Comparison of ENCODE assay signal across 32 cellular contexts in genomic region chr1:93917302-93917701, GRCh38. TPM values are rescaled to one million over a fixed set of nuclear protein-coding genes. Genes with fewer than 3 reads are reported as not detected.
DNase-seq lines count a peak whose midpoint lies in the region; ATAC-seq, FAIRE-seq and TF ChIP-seq lines count a peak whose summit lies in the region.
"Had no signal": no experiment of that assay in that cellular context is flagged by ENCODE, and none has a peak within 500 bp of the region (broad histone marks: within the 10 kb centered on the region; RNA-seq: fewer than 3 reads in every experiment).

No MANE protein-coding gene starts in this region.

- no peak overlapping the region for H2AFZ ChIP-seq in GM12878 (ENCODE audit: control insufficient read depth, low read depth, low read length)

- no peaks in the 10 kb centered on the region for H3K4me1 ChIP-seq in GM12878 (ENCODE audit: control insufficient read depth, insufficient read depth, low read length)
- H3K4me1 ChIP-seq: A549; BE2C; BLaER1; BLaER1 treated with 17β-estradiol and CSF1 and Interleukin-3, amounts not matched to agents 10 nM and 100 nM; Caco-2 had no signal

- DNase-seq in activated CD4-positive, alpha-beta T cell treated with anti-CD3 and anti-CD28 coated beads, Interleukin-2, amount 10 ng/mL, durations not matched to agents 24 days and 14 days: peak; percentile 12
- no peak for DNase-seq in activated CD4-positive, alpha-beta T cell treated with anti-CD3 and anti-CD28 coated beads, Interleukin-2, amount 50 U/mL, for 4 hours
- DNase-seq in GM12878 (ENCODE audit: low read depth, low spot score): no peak
- no peak for DNase-seq in CD4-positive, alpha-beta T cell
- DNase-seq: 8988T; ACHN; AML-193; BE2C; C1 segment of cervical spinal cord; Caco-2; Calu3; CD4-positive, alpha-beta memory T cell; CD4-positive, CD25-positive, alpha-beta regulatory T cell; CD8-positive, alpha-beta memory T cell; CD8-positive, alpha-beta T cell; COR-L47; DMS 273 treated with DMSO at 0.1 percent for 48 hours; DMS153; DMS53; DMS79; DMS79 treated with DMSO at 0.1 percent for 48 hours; DND-41; EL had no signal

- CTCF ChIA-PET in GM12878 (lab: Yijun Ruan, JAX): no interaction called here
- CTCF ChIA-PET in CD4-positive, alpha-beta T cell (lab: Charles Lee): no interaction called here

- in situ Hi-C loops in GM12878 (cut with MboI): no loop called here

- intact Hi-C loops in activated CD4-positive, alpha-beta T cell treated with anti-CD3 and anti-CD28 coated beads, Interleukin-2, amount 10 ng/mL, durations not matched to agents 24 days and 14 days (cut with micrococcal nuclease): no loop called here
- intact Hi-C loops in GM12878 (cut with micrococcal nuclease; ENCODE audit: unreplicated experiment): no loop called here
- intact Hi-C loops in CD4-positive, alpha-beta T cell (cut with DNase I, micrococcal nuclease): no loop called here

- POLR2A ChIA-PET in GM12878 (lab: Charles Lee): no interaction called here
- POLR2A ChIA-PET in CD4-positive, alpha-beta T cell (lab: Charles Lee): no interaction called here

- no peaks in the 10 kb centered on the region for H4K20me1 ChIP-seq in GM12878 (ENCODE audit: control insufficient read depth, insufficient read depth)
- H4K20me1 ChIP-seq: BLaER1; BLaER1 treated with 17β-estradiol and CSF1 and Interleukin-3, amounts not matched to agents 10 nM and 100 nM had no signal

- H3K4me2 ChIP-seq in GM12878 (ENCODE audit: control insufficient read depth, insufficient read depth): no peak overlapping the region
- H3K4me2 ChIP-seq: A549; BLaER1; BLaER1 treated with 17β-estradiol and CSF1 and Interleukin-3, amounts not matched to agents 10 nM and 100 nM had no signal

- no TSS peak for BruUV-seq in GM12878 (replicated peaks; lab: Mats Ljungman, UMichigan)

- RAD21 ChIA-PET in GM12878 (lab: Charles Lee; ENCODE audit: unreplicated experiment): no interaction called here

- no peaks in the 10 kb centered on the region for H3K36me3 ChIP-seq in GM12878 (ENCODE audit: control insufficient read depth in 2 of 2, insufficient read depth in 2 of 2, low read length in 1 of 2)
- H3K36me3 ChIP-seq: BE2C; BLaER1; BLaER1 treated with 17β-estradiol and CSF1 and Interleukin-3, amounts not matched to agents 10 nM and 100 nM had no signal

- no peaks in the 10 kb centered on the region for H3K9me3 ChIP-seq in GM12878 (replicated peaks; ENCODE audit: control insufficient read depth, insufficient read depth, low read length)
- no peaks in the 10 kb centered on the region for H3K9me3 ChIP-seq in CD4-positive, alpha-beta T cell (ENCODE audit: control insufficient read depth, low read length)
- H3K9me3 ChIP-seq: A549, BE2C, BLaER1, Caco-2 had no signal

- H3K4me3 Mint-ChIP-seq in activated CD4-positive, alpha-beta T cell treated with anti-CD3 and anti-CD28 coated beads, Interleukin-2, amount 10 ng/mL, durations not matched to agents 24 days and 14 days: no peak overlapping the region
- H3K4me3 Mint-ChIP-seq in CD4-positive, alpha-beta T cell: no peak overlapping the region
- H3K4me3 Mint-ChIP-seq: B cell; CD14-positive monocyte; CD4-positive, alpha-beta memory T cell; CD4-positive, CD25-positive, alpha-beta regulatory T cell; CD8-positive, alpha-beta T cell had no signal

- FAIRE-seq in GM12878 (lab: Jason Lieb, UNC): no peak
- FAIRE-seq: A204.1, A549, D721Med had no signal

- no peak overlapping the region for H3K9ac ChIP-seq in GM12878 (ENCODE audit: control insufficient read depth, insufficient read depth, low read length)
- H3K9ac ChIP-seq: BLaER1; BLaER1 treated with 17β-estradiol and CSF1 and Interleukin-3, amounts not matched to agents 10 nM and 100 nM had no signal

- H3K27ac ChIP-seq in GM12878 (ENCODE audit: control insufficient read depth, insufficient read depth): no peak overlapping the region
- no peak overlapping the region for H3K27ac ChIP-seq in CD4-positive, alpha-beta T cell (ENCODE audit: low read depth, low read length)
- H3K27ac ChIP-seq: 22Rv1; A549; BLaER1; BLaER1 treated with 17β-estradiol and CSF1 and Interleukin-3, amounts not matched to agents 10 nM and 100 nM; C4-2B had no signal

- peak; percentile 90 for ATAC-seq in GM12878
- ATAC-seq in CD4-positive, alpha-beta T cell (ENCODE audit: poor library complexity): no peak
- ATAC-seq: A549; CD8-positive, alpha-beta T cell had no signal

- no peaks in the 10 kb centered on the region for H3K4me1 Mint-ChIP-seq in activated CD4-positive, alpha-beta T cell treated with anti-CD3 and anti-CD28 coated beads, Interleukin-2, amount 10 ng/mL, durations not matched to agents 24 days and 14 days
- no peaks in the 10 kb centered on the region for H3K4me1 Mint-ChIP-seq in CD4-positive, alpha-beta T cell (ENCODE audit: low read depth)
- H3K4me1 Mint-ChIP-seq: B cell; CD14-positive monocyte; CD4-positive, CD25-positive, alpha-beta regulatory T cell had no signal

- no peak for TF ChIP-seq POLR2A in GM12878 (IDR thresholded peaks at IDR 0.05; ENCODE audit: low read depth, low read length)

- H3K27me3 Mint-ChIP-seq in activated CD4-positive, alpha-beta T cell treated with anti-CD3 and anti-CD28 coated beads, Interleukin-2, amount 10 ng/mL, durations not matched to agents 24 days and 14 days: peaks cover 24% of the 10 kb centered on the region
- H3K27me3 Mint-ChIP-seq in CD4-positive, alpha-beta T cell: no peaks in the 10 kb centered on the region

- TF ChIP-seq EP300 in GM12878 (IDR thresholded peaks at IDR 0.05; ENCODE audit: borderline replicate concordance in 1 of 2, control insufficient read depth in 1 of 2, low read depth in 2 of 2, low read length in 2 of 2): no peak

- SMC1A ChIA-PET in GM12878 (lab: Charles Lee; ENCODE audit: uncharacterized antibody, unreplicated experiment): no interaction called here

- 43% methylated on average over 10 of the region's 10 CpGs for WGBS in GM12878 (ENCODE audit: insufficient coverage, insufficient replicate concordance, low lambda C conversion rate, missing lambda C conversion rate)

- TF ChIP-seq CTCF in GM12878 (IDR thresholded peaks at IDR 0.05 in 2 of 3, conservative IDR thresholded peaks at IDR 0.05 in 1 of 3; ENCODE audit: control insufficient read depth in 2 of 3, extremely low read depth in 1 of 3, insufficient read depth in 1 of 3, low read depth in 3 of 3, low read length in 3 of 3): no peak
- no peak for TF ChIP-seq CTCF in CD4-positive, alpha-beta T cell (IDR thresholded peaks at IDR 0.05)

- no peak overlapping the region for H3K27ac Mint-ChIP-seq in activated CD4-positive, alpha-beta T cell treated with anti-CD3 and anti-CD28 coated beads, Interleukin-2, amount 10 ng/mL, durations not matched to agents 24 days and 14 days
- no peak overlapping the region for H3K27ac Mint-ChIP-seq in CD4-positive, alpha-beta T cell
- H3K27ac Mint-ChIP-seq: B cell; CD14-positive monocyte; CD4-positive, alpha-beta memory T cell; CD4-positive, CD25-positive, alpha-beta regulatory T cell; CD8-positive, alpha-beta memory T cell; CD8-positive, alpha-beta T cell had no signal

- no peaks in the 10 kb centered on the region for H3K36me3 Mint-ChIP-seq in activated CD4-positive, alpha-beta T cell treated with anti-CD3 and anti-CD28 coated beads, Interleukin-2, amount 10 ng/mL, durations not matched to agents 24 days and 14 days (ENCODE audit: low read depth)
- no peaks in the 10 kb centered on the region for H3K36me3 Mint-ChIP-seq in CD4-positive, alpha-beta T cell (ENCODE audit: low read depth)
- H3K36me3 Mint-ChIP-seq: CD14-positive monocyte; CD4-positive, CD25-positive, alpha-beta regulatory T cell; CD8-positive, alpha-beta T cell had no signal

- peaks cover 4% of the 10 kb centered on the region for H3K9me3 Mint-ChIP-seq in activated CD4-positive, alpha-beta T cell treated with anti-CD3 and anti-CD28 coated beads, Interleukin-2, amount 10 ng/mL, durations not matched to agents 24 days and 14 days
- H3K9me3 Mint-ChIP-seq in CD4-positive, alpha-beta T cell: no peaks in the 10 kb centered on the region
- H3K9me3 Mint-ChIP-seq: CD8-positive, alpha-beta memory T cell; CD8-positive, alpha-beta T cell had no signal

- H3K4me3 ChIP-seq in GM12878: no peak overlapping the region
- H3K4me3 ChIP-seq: A549; BLaER1; BLaER1 treated with 17β-estradiol and CSF1 and Interleukin-3, amounts not matched to agents 10 nM and 100 nM had no signal

- no peaks in the 10 kb centered on the region; a peak in 1 of 4 replicates for H3K27me3 ChIP-seq in GM12878 (replicated peaks in 1 of 2; ENCODE audit: control insufficient read depth in 2 of 2, insufficient read depth in 2 of 2, low read length in 1 of 2)
- no peaks in the 10 kb centered on the region for H3K27me3 ChIP-seq in CD4-positive, alpha-beta T cell (ENCODE audit: control insufficient read depth, insufficient read depth, low read length)
- H3K27me3 ChIP-seq: BE2C; BLaER1; BLaER1 treated with 17β-estradiol and CSF1 and Interleukin-3, amounts not matched to agents 10 nM and 100 nM had no signal

- no peaks in the 10 kb centered on the region for H3K79me2 ChIP-seq in GM12878 (ENCODE audit: control insufficient read depth, insufficient read depth, low read length)

- TF ChIP-seq RAD21 in GM12878 (IDR thresholded peaks at IDR 0.05; ENCODE audit: insufficient read depth, low read depth, low read length): no peak

RNA-seq across cellular contexts. Expression of gene GCLM, which starts 8.1 kb away (rescaled TPM):
- 20.9 and 22.4 TPM in 2 replicates for total RNA-seq in activated CD4-positive, alpha-beta T cell treated with anti-CD3 and anti-CD28 coated beads, Interleukin-2, amount 10 ng/mL, durations not matched to agents 24 days and 14 days
- total RNA-seq in GM12878 (2013; cell fraction: nucleolus; rRNA removed): 4.3 and 5.4 TPM in 2 replicates
- total RNA-seq in GM12878 (2014; rRNA removed): 6.2 and 6.4 TPM in 2 replicates
- total RNA-seq in GM12878 (2014; rRNA removed; fragmentation: Illumina TruSeq; extraction: Trizol): 7.3 and 7.5 TPM in 2 replicates
- 11.1 and 11.6 TPM in 2 replicates for total RNA-seq in GM12878 (2021)
- polyA plus RNA-seq in GM12878 (2011; ENCODE audit: low read depth): 1.1 TPM
- 15.3 and 19.7 TPM in 2 replicates for polyA plus RNA-seq in GM12878 (2011; rRNA removed)
- polyA plus RNA-seq in GM12878 (2011; cell fraction: cytosol; rRNA removed): 4.7 and 6.2 TPM in 2 replicates
- polyA plus RNA-seq in GM12878 (2011; cell fraction: nucleus; rRNA removed): 4.8 and 5.0 TPM in 2 replicates
- polyA plus RNA-seq in GM12878 (2012): 1.8 and 5.2 TPM in 2 replicates
- 9.5 and 10.1 TPM in 2 replicates for polyA plus RNA-seq in GM12878 (2014; fragmentation: Illumina TruSeq; extraction: Trizol)
- polyA plus RNA-seq in GM12878 (2014; fragmentation: Nextera tagmentation; extraction: Ambion mirVana): 1 to 10 TPM; 3.6 to 5.0 TPM
- polyA plus RNA-seq in GM12878 (2014; rRNA removed): 5.9 and 6.2 TPM in 2 replicates
- 10 to 100 TPM in 1 of 2 experiments, 1 to 10 TPM in 1; 2.6 to 17.3 TPM for polyA plus RNA-seq in GM12878 (2016; fragmentation: Nextera tagmentation; extraction: Ambion mirVana)
- 7.4 and 13.0 TPM in 2 replicates for polyA minus RNA-seq in GM12878 (2011; rRNA and poly(A)+ RNA removed)
- 5.0 and 5.9 TPM in 2 replicates for polyA minus RNA-seq in GM12878 (2011; cell fraction: cytosol; rRNA and poly(A)+ RNA removed)
- polyA minus RNA-seq in GM12878 (2011; cell fraction: nucleus; rRNA and poly(A)+ RNA removed): 10.4 and 25.8 TPM in 2 replicates
- total RNA-seq in CD4-positive, alpha-beta T cell: 1 to 10 TPM; 6.1 to 6.8 TPM

RNA-seq across cellular contexts. Expression of gene DNTTIP2, which starts 38.3 kb away (rescaled TPM):
- total RNA-seq in activated CD4-positive, alpha-beta T cell treated with anti-CD3 and anti-CD28 coated beads, Interleukin-2, amount 10 ng/mL, durations not matched to agents 24 days and 14 days: 85.4 and 89.9 TPM in 2 replicates
- total RNA-seq in GM12878 (2013; cell fraction: nucleolus; rRNA removed): 35.5 and 46.0 TPM in 2 replicates
- total RNA-seq in GM12878 (2014; rRNA removed): 38.3 and 39.7 TPM in 2 replicates
- 63.3 and 70.8 TPM in 2 replicates for total RNA-seq in GM12878 (2014; rRNA removed; fragmentation: Illumina TruSeq; extraction: Trizol)
- total RNA-seq in GM12878 (2021): 61.9 and 65.6 TPM in 2 replicates
- polyA plus RNA-seq in GM12878 (2011; ENCODE audit: low read depth): 33.3 TPM
- 34.3 and 49.7 TPM in 2 replicates for polyA plus RNA-seq in GM12878 (2011; rRNA removed)
- 3.2 and 4.0 TPM in 2 replicates for polyA plus RNA-seq in GM12878 (2011; cell fraction: cytosol; rRNA removed)
- 169 and 176 TPM in 2 replicates for polyA plus RNA-seq in GM12878 (2011; cell fraction: nucleus; rRNA removed)
- polyA plus RNA-seq in GM12878 (2012): 39.5 and 45.3 TPM in 2 replicates
- polyA plus RNA-seq in GM12878 (2014; fragmentation: Illumina TruSeq; extraction: Trizol): 84.7 and 92.9 TPM in 2 replicates
- polyA plus RNA-seq in GM12878 (2014; fragmentation: Nextera tagmentation; extraction: Ambion mirVana): 10 to 100 TPM; 79.0 to 82.8 TPM
- polyA plus RNA-seq in GM12878 (2014; rRNA removed): 33.2 and 37.5 TPM in 2 replicates
- polyA plus RNA-seq in GM12878 (2016; fragmentation: Nextera tagmentation; extraction: Ambion mirVana): 10 to 100 TPM; 96.2 to 99.2 TPM
- polyA minus RNA-seq in GM12878 (2011; rRNA and poly(A)+ RNA removed): 22.3 and 41.3 TPM in 2 replicates
- 6.3 and 6.9 TPM in 2 replicates for polyA minus RNA-seq in GM12878 (2011; cell fraction: cytosol; rRNA and poly(A)+ RNA removed)
- polyA minus RNA-seq in GM12878 (2011; cell fraction: nucleus; rRNA and poly(A)+ RNA removed): 25.3 and 39.9 TPM in 2 replicates
- total RNA-seq in CD4-positive, alpha-beta T cell: 100 to 1,000 TPM; 110 to 120 TPM
